17 cellular contexts compared by ENCODE assay signal in the genomic region with DNA sequence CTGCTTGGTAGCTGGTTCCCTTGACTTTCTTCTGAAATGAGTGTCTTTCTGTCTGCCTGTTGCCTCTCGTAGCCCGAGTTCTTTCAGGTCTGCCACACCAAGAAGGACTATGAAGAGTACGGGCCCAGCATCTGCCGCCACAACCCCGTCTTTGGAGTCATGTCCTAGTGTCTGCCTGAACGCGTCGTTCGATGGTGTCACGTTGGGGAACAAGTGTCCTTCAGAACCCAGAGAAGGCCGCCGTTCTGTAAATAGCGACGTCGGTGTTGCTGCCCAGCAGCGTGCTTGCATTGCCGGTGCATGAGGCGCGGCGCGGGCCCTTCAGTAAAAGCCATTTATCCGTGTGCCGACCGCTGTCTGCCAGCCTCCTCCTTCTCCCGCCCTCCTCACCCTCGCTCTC.
DNase-seq lines count a peak whose midpoint lies in the region; ATAC-seq and TF ChIP-seq lines count a peak whose summit lies in the region.
"Had no signal": no experiment of that assay in that cellular context is flagged by ENCODE, and none has a peak within 500 bp of the region (broad histone marks: within the 10 kb centered on the region; RNA-seq: fewer than 3 reads in every experiment).

No MANE protein-coding gene starts in this region.

- no peak overlapping the region for H2AFZ ChIP-seq in neural progenitor cell (replicated peaks)

- H3K79me2 ChIP-seq in neural progenitor cell (ENCODE audit: low read depth), result no peaks in the 10 kb centered on the region

- H3K27me3 ChIP-seq in neural progenitor cell (no peaks in the 10 kb centered on the region), BE2C (no peaks in the 10 kb centered on the region)
- H3K27me3 ChIP-seq: BLaER1 treated with 17β-estradiol and CSF1 and Interleukin-3, amounts not matched to agents 10 nM and 100 nM had no signal

- H3K9ac ChIP-seq in neural progenitor cell, result no peak overlapping the region
- H3K9ac ChIP-seq: BLaER1 treated with 17β-estradiol and CSF1 and Interleukin-3, amounts not matched to agents 10 nM and 100 nM had no signal

- H3K4me1 Mint-ChIP-seq in neural progenitor cell (no peaks in the 10 kb centered on the region), osteocyte (ENCODE audit: unreplicated experiment) (peaks cover 1% of the 10 kb centered on the region)

- H3K36me3 ChIP-seq in neural progenitor cell (peaks cover 6% of the 10 kb centered on the region), BE2C (peaks cover 29% of the 10 kb centered on the region)

- H3K9me3 Mint-ChIP-seq in neural progenitor cell, result no peaks in the 10 kb centered on the region
- H3K9me3 Mint-ChIP-seq in osteocyte (ENCODE audit: unreplicated experiment), result no peaks in the 10 kb centered on the region
- H3K9me3 Mint-ChIP-seq: CD4-positive, alpha-beta T cell; CD8-positive, alpha-beta T cell had no signal

- H3K27ac ChIP-seq in VCaP, result peak overlapping the region; percentile 24
- no peak overlapping the region for H3K27ac ChIP-seq in neural progenitor cell
- H3K27ac ChIP-seq: BLaER1 treated with 17β-estradiol and CSF1 and Interleukin-3, amounts not matched to agents 10 nM and 100 nM; C4-2B had no signal

- H3K4me2 ChIP-seq in neural progenitor cell, result no peak overlapping the region
- H3K4me2 ChIP-seq: BLaER1 treated with 17β-estradiol and CSF1 and Interleukin-3, amounts not matched to agents 10 nM and 100 nM had no signal

- peaks cover 4% of the 10 kb centered on the region for H3K27me3 Mint-ChIP-seq in neural progenitor cell (ENCODE audit: insufficient read depth, low read depth)
- no peaks in the 10 kb centered on the region for H3K27me3 Mint-ChIP-seq in osteocyte (ENCODE audit: unreplicated experiment)
- H3K27me3 Mint-ChIP-seq: CD4-positive, alpha-beta T cell had no signal

- no peaks in the 10 kb centered on the region for H3F3A ChIP-seq in neural progenitor cell (ENCODE audit: low read depth)

- DNase-seq in islet precursor cell, result peak; percentile 34
- no peak for DNase-seq in neural progenitor cell (ENCODE audit: low spot score)
- peak; percentile 68 for DNase-seq in osteocyte (ENCODE audit: extremely low spot score, unreplicated experiment)
- no peak for DNase-seq in BE2C
- no peak for DNase-seq in kidney glomerular epithelial cell (lab: John Stamatoyannopoulos, UW)
- DNase-seq: 8988T; ACHN; Caco-2; Calu3; CD4-positive, alpha-beta T cell; CD8-positive, alpha-beta T cell; DMS79 treated with DMSO at 0.1 percent for 48 hours; GF-D8 had no signal

- H4K20me1 ChIP-seq in neural progenitor cell (ENCODE audit: low read depth), result no peaks in the 10 kb centered on the region

- H3K4me3 ChIP-seq in neural progenitor cell, result no peak overlapping the region
- no peak overlapping the region for H3K4me3 ChIP-seq in BE2C (ENCODE audit: low read depth, low read length)
- H3K4me3 ChIP-seq: BLaER1 treated with 17β-estradiol and CSF1 and Interleukin-3, amounts not matched to agents 10 nM and 100 nM had no signal

- H3K4me1 ChIP-seq in neural progenitor cell (no peaks in the 10 kb centered on the region), BE2C (no peaks in the 10 kb centered on the region)
- H3K4me1 ChIP-seq: Caco-2 had no signal

- H3K4me3 Mint-ChIP-seq in neural progenitor cell (no peak overlapping the region), osteocyte (ENCODE audit: unreplicated experiment) (no peak overlapping the region)
- H3K4me3 Mint-ChIP-seq: CD4-positive, alpha-beta T cell; CD8-positive, alpha-beta T cell had no signal

- peak overlapping the region; percentile 16 for H3K27ac Mint-ChIP-seq in neural progenitor cell
- no peak overlapping the region for H3K27ac Mint-ChIP-seq in osteocyte (ENCODE audit: unreplicated experiment)
- H3K27ac Mint-ChIP-seq: CD4-positive, alpha-beta T cell; CD8-positive, alpha-beta T cell had no signal

- no peak for TF ChIP-seq CTCF in VCaP (conservative IDR thresholded peaks at IDR 0.05)
- TF ChIP-seq CTCF in neural progenitor cell (IDR thresholded peaks at IDR 0.05), result no peak
- TF ChIP-seq CTCF in osteocyte (IDR thresholded peaks at IDR 0.05), result no peak
- TF ChIP-seq CTCF in BE2C (IDR thresholded peaks at IDR 0.05; ENCODE audit: low read depth, low read length), result no peak

- ATAC-seq in HG03565 (IDR thresholded peaks at IDR 0.05; ENCODE audit: unreplicated experiment), result no peak
- ATAC-seq: CD8-positive, alpha-beta T cell had no signal

- peaks cover 20% of the 10 kb centered on the region for H3K36me3 Mint-ChIP-seq in neural progenitor cell
- peaks cover 11% of the 10 kb centered on the region for H3K36me3 Mint-ChIP-seq in osteocyte (ENCODE audit: unreplicated experiment)

- H3K9me3 ChIP-seq in neural progenitor cell (ENCODE audit: low read depth) (no peaks in the 10 kb centered on the region), BE2C (no peaks in the 10 kb centered on the region)
- H3K9me3 ChIP-seq: BLaER1 treated with 17β-estradiol and CSF1 and Interleukin-3, amounts not matched to agents 10 nM and 100 nM; Caco-2 had no signal

Comparison
In these comparisons a context has a peak if more than half of its experiments do, and no peak if none do; other contexts are left out.
1. DNase-seq: peak in islet precursor cell (single experiment) and osteocyte (single experiment); none in neural progenitor cell (single experiment), BE2C (single experiment) and kidney glomerular epithelial cell (single experiment).